26 cellular contexts compared by ENCODE assay signal in the genomic region with DNA sequence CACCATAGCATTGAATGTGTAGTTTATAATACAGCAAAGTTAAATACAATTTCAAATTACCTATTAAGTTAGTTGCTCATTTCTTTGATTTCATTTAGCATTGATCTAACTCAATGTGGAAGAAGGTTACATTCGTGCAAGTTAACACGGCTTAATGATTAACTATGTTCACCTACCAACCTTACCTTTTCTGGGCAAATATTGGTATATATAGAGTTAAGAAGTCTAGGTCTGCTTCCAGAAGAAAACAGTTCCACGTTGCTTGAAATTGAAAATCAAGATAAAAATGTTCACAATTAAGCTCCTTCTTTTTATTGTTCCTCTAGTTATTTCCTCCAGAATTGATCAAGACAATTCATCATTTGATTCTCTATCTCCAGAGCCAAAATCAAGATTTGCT. TPM values are rescaled to one million over a fixed set of nuclear protein-coding genes. Genes with fewer than 3 reads are reported as not detected.
A peak's percentile ranks its signal among the peaks of the same experiment; 100 is the strongest.
DNase-seq lines count a peak whose midpoint lies in the region; ATAC-seq, FAIRE-seq and TF ChIP-seq lines count a peak whose summit lies in the region.
"Had no signal": no experiment of that assay in that cellular context is flagged by ENCODE, and none has a peak within 500 bp of the region (broad histone marks: within the 10 kb centered on the region; RNA-seq: fewer than 3 reads in every experiment).

A gene with protein sequence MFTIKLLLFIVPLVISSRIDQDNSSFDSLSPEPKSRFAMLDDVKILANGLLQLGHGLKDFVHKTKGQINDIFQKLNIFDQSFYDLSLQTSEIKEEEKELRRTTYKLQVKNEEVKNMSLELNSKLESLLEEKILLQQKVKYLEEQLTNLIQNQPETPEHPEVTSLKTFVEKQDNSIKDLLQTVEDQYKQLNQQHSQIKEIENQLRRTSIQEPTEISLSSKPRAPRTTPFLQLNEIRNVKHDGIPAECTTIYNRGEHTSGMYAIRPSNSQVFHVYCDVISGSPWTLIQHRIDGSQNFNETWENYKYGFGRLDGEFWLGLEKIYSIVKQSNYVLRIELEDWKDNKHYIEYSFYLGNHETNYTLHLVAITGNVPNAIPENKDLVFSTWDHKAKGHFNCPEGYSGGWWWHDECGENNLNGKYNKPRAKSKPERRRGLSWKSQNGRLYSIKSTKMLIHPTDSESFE (plus strand): TSS at position 240 of the 400 bp plus-strand sequence. CDS start 47 bp downstream, at position 287.

- H3K36me3 ChIP-seq in IMR-90 (ENCODE audit: control insufficient read depth, insufficient read depth, low read length), result 0 out of 2 replicates have a peak, but pooled peaks cover 2% of the 10 kb centered on the region
- H3K36me3 ChIP-seq in kidney (ENCODE audit: control insufficient read depth in 1 of 2, insufficient read depth in 2 of 2, low read length in 2 of 2), result no peaks in the 10 kb centered on the region
- H3K36me3 ChIP-seq in endodermal cell (ENCODE audit: control insufficient read depth, insufficient read depth, low read length), result peaks cover 8% of the 10 kb centered on the region
- H3K36me3 ChIP-seq: HAP-1 had no signal

- no peak within 1 kb of the TSS for H3K4ac ChIP-seq in IMR-90 (ENCODE audit: low read depth, low read length)

- H3K79me1 ChIP-seq in IMR-90 (ENCODE audit: low read depth in 1 of 2, low read length in 2 of 2), result peaks cover 16 to 25% of the 10 kb centered on the region in 2 experiments

- no TSS peak for BruUV-seq in IMR-90 (replicated peaks; lab: Mats Ljungman, UMichigan)

- H3K4me3 ChIP-seq in IMR-90 (ENCODE audit: insufficient read depth, low read depth, low read length), result no peak within 1 kb of the TSS
- peak within 1 kb of the TSS; percentile 58 to 65 for H3K4me3 ChIP-seq in kidney (ENCODE audit: low read length in 2 of 2)
- no peak within 1 kb of the TSS for H3K4me3 ChIP-seq in endodermal cell (ENCODE audit: low read length)
- H3K4me3 ChIP-seq: GM23248, HAP-1 had no signal

- H3K4me3 Mint-ChIP-seq in osteocyte (ENCODE audit: unreplicated experiment) (no peak within 1 kb of the TSS), endodermal cell (no peak within 1 kb of the TSS), natural killer cell (no peak within 1 kb of the TSS)
- H3K4me3 Mint-ChIP-seq: CD8-positive, alpha-beta T cell had no signal

- intact Hi-C loops in IMR-90 (cut with micrococcal nuclease) (no loop called here), kidney (cut with DNase I) (no loop called here), natural killer cell (cut with micrococcal nuclease) (no loop called here)

- no peak within 1 kb of the TSS for H3K4me2 ChIP-seq in IMR-90 (ENCODE audit: low read depth, low read length)
- H3K4me2 ChIP-seq: SK-N-SH had no signal

- H3K56ac ChIP-seq in IMR-90 (ENCODE audit: extremely low read depth, insufficient read depth, low read length), result no peak within 1 kb of the TSS

- H2AK5ac ChIP-seq in IMR-90 (ENCODE audit: low read depth, low read length), result no peak within 1 kb of the TSS

- CTCF ChIA-PET in IMR-90 (lab: Yijun Ruan, JAX), result no interaction called here

- peak within 1 kb of the TSS; percentile 52; the same call in 1 of the 2 replicates for H3K18ac ChIP-seq in IMR-90 (ENCODE audit: low read depth, low read length)

- peaks cover 3% of the 10 kb centered on the region for H3K36me3 Mint-ChIP-seq in osteocyte (ENCODE audit: unreplicated experiment)
- peaks cover 5% of the 10 kb centered on the region for H3K36me3 Mint-ChIP-seq in endodermal cell (ENCODE audit: low read depth)
- no peaks in the 10 kb centered on the region for H3K36me3 Mint-ChIP-seq in natural killer cell
- H3K36me3 Mint-ChIP-seq: CD8-positive, alpha-beta T cell had no signal

- H2AK9ac ChIP-seq in IMR-90 (replicated peaks; ENCODE audit: low read depth, low read length, poor library complexity), result no peak within 1 kb of the TSS

- 0 out of 2 replicates have a peak within 1 kb of the TSS, but pooled peaks have one; percentile 26 for H2BK20ac ChIP-seq in IMR-90 (ENCODE audit: low read depth, low read length)

- H3K9me1 ChIP-seq in IMR-90 (ENCODE audit: insufficient read depth, low read length), result 0 out of 2 replicates have a peak, but pooled peaks cover 2% of the 10 kb centered on the region

- no peak for TF ChIP-seq RAD21 in IMR-90 (IDR thresholded peaks at IDR 0.05; ENCODE audit: low read length)

- H3K9me3 ChIP-seq in IMR-90 (ENCODE audit: control insufficient read depth, insufficient read depth, low read length), result no peaks in the 10 kb centered on the region
- H3K9me3 ChIP-seq in kidney (ENCODE audit: control insufficient read depth in 1 of 2, low read length in 2 of 2), result no peaks in the 10 kb centered on the region
- no peaks in the 10 kb centered on the region for H3K9me3 ChIP-seq in endodermal cell (ENCODE audit: control insufficient read depth, low read length)
- H3K9me3 ChIP-seq: HAP-1, SK-N-SH had no signal

- no peaks in the 10 kb centered on the region for H3K27me3 ChIP-seq in IMR-90 (ENCODE audit: control insufficient read depth, insufficient read depth, low read length)
- H3K27me3 ChIP-seq in endodermal cell (ENCODE audit: control insufficient read depth, insufficient read depth, low read length, poor library complexity, severe bottlenecking), result no peaks in the 10 kb centered on the region

- peak within 1 kb of the TSS in 1 of 2 experiments; percentile 34; a peak in 1 of 4 replicates for H4K8ac ChIP-seq in IMR-90 (ENCODE audit: low read depth in 2 of 2, low read length in 2 of 2)

- ATAC-seq in IMR-90 (ENCODE audit: low read depth) (no peak), natural killer cell (no peak)
- ATAC-seq: CD8-positive, alpha-beta T cell had no signal

- no peak for TF ChIP-seq POLR2A in IMR-90 (IDR thresholded peaks at IDR 0.05; ENCODE audit: low read depth, low read length)

- H2AFZ ChIP-seq in IMR-90 (replicated peaks; ENCODE audit: low read length, poor library complexity), result no peak within 1 kb of the TSS
- H2AFZ ChIP-seq: GM23248 had no signal

- no peak within 1 kb of the TSS for H2BK120ac ChIP-seq in IMR-90 (ENCODE audit: low read depth, low read length)

- H4K20me1 ChIP-seq in IMR-90 (ENCODE audit: insufficient read depth, low read length), result no peaks in the 10 kb centered on the region

- H3K4me1 Mint-ChIP-seq in osteocyte (ENCODE audit: unreplicated experiment), result peaks cover 78% of the 10 kb centered on the region
- H3K4me1 Mint-ChIP-seq in endodermal cell, result no peaks in the 10 kb centered on the region
- no peaks in the 10 kb centered on the region for H3K4me1 Mint-ChIP-seq in natural killer cell

- no CpG with 5 or more reads among the region's 3 CpGs for WGBS in IMR-90 (ENCODE audit: extremely low coverage in 2 of 2, insufficient read length in 1 of 2), 2 experiments
- 80 to 91% methylated on average over 1 to 3 of the region's 3 CpGs for WGBS in endodermal cell (ENCODE audit: insufficient coverage in 1 of 2, insufficient read length in 1 of 2), 2 experiments

- no peak within 1 kb of the TSS for H3K23ac ChIP-seq in IMR-90 (ENCODE audit: low read depth, low read length)

- peak within 1 kb of the TSS; percentile 76 for H2BK5ac ChIP-seq in IMR-90 (ENCODE audit: low read depth, low read length, poor library complexity, severe bottlenecking)

- H3K27ac ChIP-seq in IMR-90 (ENCODE audit: insufficient read depth, low read length), result no peak within 1 kb of the TSS
- H3K27ac ChIP-seq in kidney (ENCODE audit: low read depth in 2 of 2, low read length in 2 of 2), result no peak within 1 kb of the TSS
- H3K27ac ChIP-seq in endodermal cell (ENCODE audit: low read depth, low read length), result no peak within 1 kb of the TSS
- H3K27ac ChIP-seq in caudate nucleus (ENCODE audit: low read depth, low read length), result no peak within 1 kb of the TSS
- H3K27ac ChIP-seq: GM23248, RWPE1 had no signal

- no peak within 1 kb of the TSS for H2BK15ac ChIP-seq in IMR-90 (ENCODE audit: low read depth, low read length)

- no peak for DNase-seq in IMR-90
- no peak for DNase-seq in kidney
- no peak for DNase-seq in osteocyte (ENCODE audit: extremely low spot score, unreplicated experiment)
- no peak for DNase-seq in endodermal cell
- no peak for DNase-seq in natural killer cell
- no peak for DNase-seq in NAMALWA (ENCODE audit: low spot score)
- DNase-seq in caudate nucleus (lab: John Stamatoyannopoulos, UW), result no peak
- DNase-seq: 8988T; AML-193; C1 segment of cervical spinal cord; CD8-positive, alpha-beta T cell; GM23248; KG1; NCI-H1092 treated with DMSO at 0.1 percent for 48 hours; NCI-H146; NCI-H2029; NCI-H226; NCI-H510A treated with DMSO at 0.1 percent for 48 hours; NCI-H774; NK-92 treated with Interleukin-12 subunit alpha and Interleukin-12 subunit beta, amount 100 ng/mL, for 24 hours; SHP77 treated with DMSO at 0.1 percent for 48 hours; SK-N-SH had no signal

- dilution Hi-C loops in IMR-90 (cut with HindIII; ENCODE audit: low sequenced_read_pairs, unreplicated experiment), result no loop called here

- H3K9ac ChIP-seq in IMR-90 (ENCODE audit: low read depth, low read length), result no peak within 1 kb of the TSS
- no peak within 1 kb of the TSS for H3K9ac ChIP-seq in kidney (ENCODE audit: low read length in 2 of 2)
- no peak within 1 kb of the TSS for H3K9ac ChIP-seq in endodermal cell (ENCODE audit: extremely low read depth, low read length, poor library complexity, severe bottlenecking)
- H3K9ac ChIP-seq: GM23248, SK-N-SH had no signal

- H3K9me3 Mint-ChIP-seq in osteocyte (ENCODE audit: unreplicated experiment) (no peaks in the 10 kb centered on the region), endodermal cell (no peaks in the 10 kb centered on the region), natural killer cell (no peaks in the 10 kb centered on the region)
- H3K9me3 Mint-ChIP-seq: CD8-positive, alpha-beta T cell had no signal

- H3K27me3 Mint-ChIP-seq in osteocyte (ENCODE audit: unreplicated experiment) (no peaks in the 10 kb centered on the region), endodermal cell (ENCODE audit: insufficient read depth) (no peaks in the 10 kb centered on the region), natural killer cell (ENCODE audit: low read depth in 2 of 2) (no peaks in the 10 kb centered on the region)

- TF ChIP-seq CTCF in IMR-90 (conservative IDR thresholded peaks at IDR 0.05; ENCODE audit: low read depth, low read length) (no peak), kidney (IDR thresholded peaks at IDR 0.05; ENCODE audit: borderline replicate concordance, extremely low read depth, insufficient read depth) (no peak), osteocyte (IDR thresholded peaks at IDR 0.05) (no peak), endodermal cell (conservative IDR thresholded peaks at IDR 0.05) (no peak), natural killer cell (IDR thresholded peaks at IDR 0.05) (no peak)

- H3K14ac ChIP-seq in IMR-90 (replicated peaks; ENCODE audit: low read depth, low read length), result no peak within 1 kb of the TSS

- peak; percentile 56 for FAIRE-seq in A204.1 (lab: Jason Lieb, UNC)
- peak; percentile 91 for FAIRE-seq in kidney (lab: Jason Lieb, UNC)

- in situ Hi-C loops in IMR-90 (cut with MboI; ENCODE audit: low sequenced_read_pairs), result no loop called here

- POLR2A ChIA-PET in IMR-90 (lab: Charles Lee; ENCODE audit: unreplicated experiment), result no interaction called here

- H4K5ac ChIP-seq in IMR-90 (ENCODE audit: low read depth, low read length), result peak within 1 kb of the TSS; percentile 29; the same call in 1 of the 2 replicates

- H3K4me1 ChIP-seq in IMR-90 (ENCODE audit: control insufficient read depth, insufficient read depth, low read length) (peaks cover 5% of the 10 kb centered on the region; the same call in 1 of the 2 replicates), kidney (ENCODE audit: control insufficient read depth in 1 of 2, insufficient read depth in 1 of 2, low read depth in 1 of 2, low read length in 2 of 2) (peaks cover 0 to 10% of the 10 kb centered on the region in 2 donors), endodermal cell (ENCODE audit: control insufficient read depth, insufficient read depth, low read length) (no peaks in the 10 kb centered on the region)
- H3K4me1 ChIP-seq: HAP-1 had no signal

- H3K27ac Mint-ChIP-seq in osteocyte (ENCODE audit: unreplicated experiment) (peak within 1 kb of the TSS; percentile 53), endodermal cell (no peak within 1 kb of the TSS), natural killer cell (no peak within 1 kb of the TSS)
- H3K27ac Mint-ChIP-seq: CD8-positive, alpha-beta T cell had no signal

- H4K91ac ChIP-seq in IMR-90 (ENCODE audit: insufficient read depth, low read depth, low read length), result no peak within 1 kb of the TSS

RNA-seq across cellular contexts. Expression of the gene that starts here (rescaled TPM):
- total RNA-seq in IMR-90 (2012; rRNA removed), result not detected in 2 replicates
- polyA plus RNA-seq in IMR-90 (2012; rRNA removed), result not detected in 2 replicates
- polyA plus RNA-seq in IMR-90 (2012; cell fraction: cytosol; rRNA removed), result not detected in 2 replicates
- polyA plus RNA-seq in IMR-90 (2012; cell fraction: nucleus; rRNA removed; ENCODE audit: low replicate concordance), result not detected in 2 replicates
- 0.41 TPM for total RNA-seq in kidney
- 19.2 TPM for polyA plus RNA-seq in kidney (ENCODE audit: insufficient read depth, low read depth, low replicate concordance)
- not detected in 2 replicates for total RNA-seq in osteocyte
- not detected for total RNA-seq in endodermal cell
- polyA plus RNA-seq in endodermal cell (2013, experiment 1 of 2), result not detected
- polyA plus RNA-seq in endodermal cell (2013, experiment 2 of 2), result not detected
- not detected for total RNA-seq in natural killer cell
- total RNA-seq: CD8-positive, alpha-beta T cell; GM23248 had no signal
- polyA plus RNA-seq: AG04450, GM23248, SK-N-SH had no signal

Comparison
In these comparisons a context has a peak if more than half of its experiments do, and no peak if none do; other contexts are left out.
1. RNA of the gene that starts here (polyA plus RNA-seq): 19.2 TPM in kidney (single experiment); not detected in IMR-90; every median in the first group is over 10 times any median in the second.
2. H3K4me3 ChIP-seq: peak in kidney (2 of 2); none in IMR-90 (single experiment) and endodermal cell (single experiment).